In genomic region chr19:45681391-45682015, GRCh38 we compare ENCODE assay signal across 8 cellular contexts. TPM values are rescaled to one million over a fixed set of nuclear protein-coding genes. Genes with fewer than 3 reads are reported as not detected.
A peak's percentile ranks its signal among the peaks of the same experiment; 100 is the strongest.
DNase-seq lines count a peak whose midpoint lies in the region; ATAC-seq and TF ChIP-seq lines count a peak whose summit lies in the region.

No MANE protein-coding gene starts in this region.

- POLR2A ChIA-PET in HEK293T (lab: Yijun Ruan, JAX), result interaction anchor here (0.7 to 7.9 kb wide), 2 partner anchors 11 to 36 kb away, joined by 3 to 64 read pairs; partner anchors contain the start of genes QPCTL and SNRPD2

- peak overlapping the region; percentile 54 for H3K9ac ChIP-seq in ES-I3 (ENCODE audit: low read depth, low read length)

- WGBS in psoas muscle, 3 donors, result 1 to 2% (median 2%) methylated on average over 42 to 51 of the region's 51 CpGs
- WGBS in urinary bladder, result 3% methylated on average over 51 of the region's 51 CpGs

- ATAC-seq in left ventricle myocardium superior (peak; percentile 91), psoas muscle (peak; percentile 93 to 96 (median 96))

- no peaks in the 10 kb centered on the region for H3K9me3 ChIP-seq in ES-I3 (ENCODE audit: control insufficient read depth, insufficient read depth, low read length)
- no peaks in the 10 kb centered on the region for H3K9me3 ChIP-seq in psoas muscle

- intact Hi-C loops in left ventricle myocardium superior (cut with micrococcal nuclease) (no loop called here), psoas muscle (cut with DNase I) (no loop called here)

- H3K4me3 ChIP-seq in psoas muscle (peak overlapping the region; percentile 62), urinary bladder (ENCODE audit: low read depth, low read length) (peak overlapping the region; percentile 1)

- H3K27ac ChIP-seq in angular gyrus (ENCODE audit: low read depth, low read length), result peak overlapping the region; percentile 95
- peak overlapping the region; percentile 69 for H3K27ac ChIP-seq in psoas muscle
- H3K27ac ChIP-seq in urinary bladder (ENCODE audit: low read depth), result peak overlapping the region; percentile 62

- CTCF ChIA-PET in HEK293T (lab: Yijun Ruan, JAX), result interaction anchor here (0.6 to 4.3 kb wide), 2 partner anchors 10 to 1128 kb away, joined by 3 to 17 read pairs; partner anchors contain the start of genes QPCTL and SNRPD2

- peak; percentile 97 for TF ChIP-seq CTCF in psoas muscle (IDR thresholded peaks at IDR 0.05)

- H3K4me1 ChIP-seq in ES-I3 (ENCODE audit: insufficient read depth, low read length), result no peaks in the 10 kb centered on the region
- H3K4me1 ChIP-seq in psoas muscle, result peaks cover 4% of the 10 kb centered on the region
- H3K4me1 ChIP-seq in urinary bladder (ENCODE audit: insufficient read depth), result no peaks in the 10 kb centered on the region

- peaks cover 9% of the 10 kb centered on the region for H3K36me3 ChIP-seq in ES-I3 (ENCODE audit: insufficient read depth, low read length)
- H3K36me3 ChIP-seq in psoas muscle (ENCODE audit: insufficient read depth in 1 of 2, low read depth in 1 of 2), result peaks cover 5 to 30% of the 10 kb centered on the region in 2 donors
- H3K36me3 ChIP-seq in urinary bladder (ENCODE audit: insufficient read depth), result no peaks in the 10 kb centered on the region

- peaks cover 0 to 31% (median 19%) of the 10 kb centered on the region in 3 donors for H3K27me3 ChIP-seq in psoas muscle (ENCODE audit: insufficient read depth in 3 of 3, low read length in 2 of 3)

- peak; percentile 78 for DNase-seq in HEK293T (ENCODE audit: extremely low spot score)
- DNase-seq in NCI-H1436 treated with DMSO at 0.1 percent for 48 hours (lab: John Stamatoyannopoulos, UW), result peak; percentile 43
- DNase-seq in T-helper 1 cell, result peak; percentile 71 to 91 (median 78)
- DNase-seq in left ventricle myocardium superior, result peak; percentile 91
- DNase-seq in psoas muscle, result peak; percentile 83 to 90

TF ChIP-seq in HEK293T, 16 proteins besides CTCF, POLR2A, EP300 and RAD21:
- TF ChIP-seq PKNOX1 (IDR thresholded peaks at IDR 0.05) (no peak), BHLHE40 (IDR thresholded peaks at IDR 0.05; ENCODE audit: borderline replicate concordance) (no peak)

RNA-seq across cellular contexts. Expression of gene SNRPD2, which starts 10.2 kb away (rescaled TPM):
- total RNA-seq in left ventricle myocardium superior (233 TPM), psoas muscle (100 to 1,000 TPM; 205 to 243 (median 222) TPM), urinary bladder (177 TPM)
- polyA plus RNA-seq in psoas muscle (100 to 1,000 TPM; 251 to 368 (median 326) TPM), urinary bladder (340 TPM)

RNA-seq across cellular contexts. Expression of gene QPCTL, which starts 11.0 kb away (rescaled TPM):
- total RNA-seq in left ventricle myocardium superior (1.2 TPM), psoas muscle (1 to 10 TPM in 2 of 4 donors, under 1 TPM in 2; 0.84 to 1.6 (median 1.1) TPM), urinary bladder (2.4 TPM)
- polyA plus RNA-seq in psoas muscle (1 to 10 TPM in 1 of 3 donors, under 1 TPM in 2; 0.41 to 1.6 (median 0.84) TPM), urinary bladder (7.0 TPM)

RNA-seq across cellular contexts. Expression of gene GIPR, which starts 13.5 kb away (rescaled TPM):
- 4.1 TPM for total RNA-seq in left ventricle myocardium superior
- total RNA-seq in psoas muscle, result not detected
- polyA plus RNA-seq in psoas muscle, result under 1 TPM in 2 of 3 donors, not detected in 1; under 0.01 to 0.08 TPM
- total RNA-seq in urinary bladder, result 0.26 TPM
- polyA plus RNA-seq in urinary bladder, result 0.70 TPM

RNA-seq across cellular contexts. Expression of gene EML2, which starts 42.3 kb away (rescaled TPM):
- total RNA-seq in left ventricle myocardium superior, result 33.4 TPM
- total RNA-seq in psoas muscle, result 10 to 100 TPM; 10.4 to 31.1 (median 18.3) TPM
- 1 to 10 TPM; 6.2 to 8.3 (median 6.7) TPM for polyA plus RNA-seq in psoas muscle
- total RNA-seq in urinary bladder, result 16.9 TPM
- polyA plus RNA-seq in urinary bladder, result 41.2 TPM

RNA-seq across cellular contexts. Expression of gene FBXO46, which starts 49.2 kb away (rescaled TPM):
- 15.4 TPM for total RNA-seq in left ventricle myocardium superior
- 10 to 100 TPM in 2 of 4 donors, 1 to 10 TPM in 2; 6.4 to 13.0 (median 9.9) TPM for total RNA-seq in psoas muscle
- polyA plus RNA-seq in psoas muscle, result 1 to 10 TPM; 4.6 to 9.5 (median 5.0) TPM
- total RNA-seq in urinary bladder, result 4.3 TPM
- 11.0 TPM for polyA plus RNA-seq in urinary bladder

Comparison
In these comparisons a context has a peak if more than half of its experiments do, and no peak if none do; other contexts are left out.
1. Peak in every context shown above with its lines: DNase-seq, ATAC-seq, H3K4me3 ChIP-seq and H3K27ac ChIP-seq.